Comparison of ENCODE assay signal across 15 cellular contexts in genomic region chr17:21740836-21741235, GRCh38. TPM values are rescaled to one million over a fixed set of nuclear protein-coding genes. Genes with fewer than 3 reads are reported as not detected.
"Had no signal": no experiment of that assay in that cellular context is flagged by ENCODE, and none has a peak within 500 bp of the region (broad histone marks: within the 10 kb centered on the region; RNA-seq: fewer than 3 reads in every experiment).

No MANE protein-coding gene starts in this region.

RNA-seq across cellular contexts. Expression of gene KCNJ18, which starts 48.5 kb away (rescaled TPM):
- total RNA-seq: gastrocnemius medialis; glomerular endothelial cell; kidney epithelial cell; lung microvascular endothelial cell; mesothelial cell of epicardium; mucosa of descending colon; naive thymus-derived CD4-positive, alpha-beta T cell; osteoblast; progenitor cell of endocrine pancreas; spleen; thoracic aorta; tibial nerve; upper lobe of left lung; uterus had no signal
- polyA plus RNA-seq: naive thymus-derived CD4-positive, alpha-beta T cell; sigmoid colon; spleen had no signal
